ENCODE assay signal across 11 cellular contexts in the genomic region with DNA sequence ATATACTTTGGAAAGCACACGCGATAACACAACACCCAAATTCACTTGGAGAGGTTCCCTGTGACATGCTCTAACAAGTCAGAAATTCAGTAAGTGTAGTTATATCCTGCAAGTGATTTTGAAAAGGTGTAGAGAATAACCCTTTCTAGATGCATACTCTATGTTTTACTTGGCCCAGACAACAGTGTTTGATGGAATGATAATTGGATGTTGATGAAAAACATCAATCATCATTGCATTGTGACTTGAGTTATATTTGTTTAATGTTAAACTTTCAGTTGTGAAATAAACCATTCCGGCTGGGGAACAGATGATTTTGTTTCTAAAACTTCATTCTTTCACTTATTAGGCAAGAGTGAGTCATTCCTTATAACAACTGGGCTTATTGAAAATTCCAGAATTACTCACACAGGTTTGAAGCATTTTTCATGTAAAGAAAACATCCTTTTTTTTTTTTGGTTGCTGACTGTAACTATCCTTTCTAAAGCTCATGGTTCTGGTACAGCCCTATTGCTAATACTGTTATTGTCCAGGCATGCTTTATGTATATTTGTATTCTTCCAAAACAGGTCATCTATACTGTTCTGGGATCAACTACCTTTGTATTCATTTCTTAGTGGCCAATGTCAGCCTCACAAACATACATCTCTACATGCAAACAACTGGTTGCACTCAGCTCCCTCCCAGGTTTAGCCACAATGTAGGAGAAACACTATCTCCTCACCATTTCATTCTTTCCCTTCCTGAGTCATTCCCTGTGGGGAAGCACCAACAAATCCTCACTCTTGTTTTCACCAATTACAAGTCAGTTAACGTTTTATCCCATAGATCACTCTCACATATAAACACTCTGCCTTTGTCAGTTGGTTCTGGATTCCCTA.
DNase-seq lines count a peak whose midpoint lies in the region; TF ChIP-seq lines count a peak whose summit lies in the region.
"Had no signal": no experiment of that assay in that cellular context is flagged by ENCODE, and none has a peak within 500 bp of the region (broad histone marks: within the 10 kb centered on the region; RNA-seq: fewer than 3 reads in every experiment).

No MANE protein-coding gene starts in this region.

- no peak overlapping the region for H3K9ac ChIP-seq in fibroblast of lung (ENCODE audit: insufficient read depth, low read length)

- no peak overlapping the region for H2AFZ ChIP-seq in fibroblast of lung (ENCODE audit: low read length)

- TF ChIP-seq CTCF in fibroblast of lung (conservative IDR thresholded peaks at IDR 0.05 in 1 of 2, IDR thresholded peaks at IDR 0.05 in 1 of 2; ENCODE audit: low read depth in 1 of 2, low read length in 2 of 2) = no peak
- TF ChIP-seq CTCF in prostate gland (IDR thresholded peaks at IDR 0.05) = no peak
- no peak for TF ChIP-seq CTCF in tibial nerve (IDR thresholded peaks at IDR 0.05)

- peak overlapping the region; percentile 82 for H3K4me2 ChIP-seq in fibroblast of lung (ENCODE audit: extremely low read depth, insufficient read depth, low read length)

- H3K4me1 ChIP-seq in SJSA1 (replicated peaks) (peaks cover 44% of the 10 kb centered on the region), fibroblast of lung (ENCODE audit: control insufficient read depth, extremely low read depth, insufficient read depth, low read length) (peaks cover 17% of the 10 kb centered on the region), prostate gland (replicated peaks) (no peaks in the 10 kb centered on the region), tibial nerve (peaks cover 0 to 29% (median 0%) of the 10 kb centered on the region in 4 donors)

- H3K36me3 ChIP-seq in SJSA1 (no peaks in the 10 kb centered on the region), fibroblast of lung (ENCODE audit: control insufficient read depth, insufficient read depth, low read length) (no peaks in the 10 kb centered on the region), prostate gland (no peaks in the 10 kb centered on the region), tibial nerve (no peaks in the 10 kb centered on the region)

- intact Hi-C loops in prostate gland (cut with DNase I) = no loop called here

- H3K9me3 ChIP-seq in SJSA1 (replicated peaks) (no peaks in the 10 kb centered on the region), fibroblast of lung (ENCODE audit: control insufficient read depth, insufficient read depth, low read depth, low read length) (no peaks in the 10 kb centered on the region), prostate gland (no peaks in the 10 kb centered on the region), tibial nerve (no peaks in the 10 kb centered on the region)

- H3K27me3 ChIP-seq in SJSA1 (replicated peaks) (no peaks in the 10 kb centered on the region), fibroblast of lung (ENCODE audit: control insufficient read depth, insufficient read depth, low read length) (no peaks in the 10 kb centered on the region), prostate gland (replicated peaks; ENCODE audit: insufficient read depth) (no peaks in the 10 kb centered on the region), tibial nerve (no peaks in the 10 kb centered on the region)

- DNase-seq in EH (ENCODE audit: low read depth) (peak; percentile 94), SJSA1 (ENCODE audit: low read depth in 1 of 2, low spot score in 2 of 2) (peak; percentile 59 to 90), fibroblast of lung (ENCODE audit: low read depth in 2 of 2) (peak; percentile 95 to 96), prostate gland (ENCODE audit: low spot score) (peak; percentile 34), NCI-H1092 (lab: John Stamatoyannopoulos, UW) (no peak), tibial nerve (ENCODE audit: low spot score in 2 of 2) (no peak), NCI-H1417 (lab: John Stamatoyannopoulos, UW) (no peak)
- no peak for DNase-seq in activated CD8-positive, alpha-beta memory T cell treated with anti-CD3 and anti-CD28 coated beads, Interleukin-2, amount 50 U/mL, for 48 hours
- DNase-seq: activated CD4-positive, alpha-beta memory T cell treated with anti-CD3 and anti-CD28 coated beads, Interleukin-2, amount 10 ng/mL, durations not matched to agents 7 days and 5 days; NK-92 treated with Interleukin-12 subunit alpha and Interleukin-12 subunit beta, amount 100 ng/mL, for 24 hours; stimulated activated CD4-positive, alpha-beta T cell treated with anti-CD3 and anti-CD28 coated beads, Interleukin-12 subunit alpha, Interleukin-12 subunit beta, amount 100 ng/mL, for 4 hours had no signal

- H4K20me1 ChIP-seq in fibroblast of lung (ENCODE audit: control insufficient read depth, extremely low read depth, insufficient read depth, low read length) = no peaks in the 10 kb centered on the region

- WGBS in prostate gland = 19% methylated on average over 4 of the region's 4 CpGs
- WGBS in tibial nerve, 2 donors = 34 to 35% methylated on average over 4 of the region's 4 CpGs

- TF ChIP-seq EP300 in tibial nerve (IDR thresholded peaks at IDR 0.05) = peak in 1 of 2 donors; percentile 28

- H3K79me2 ChIP-seq in fibroblast of lung (ENCODE audit: control insufficient read depth, insufficient read depth, low read length) = no peaks in the 10 kb centered on the region

- TF ChIP-seq POLR2A in prostate gland (IDR thresholded peaks at IDR 0.05) (no peak), tibial nerve (IDR thresholded peaks at IDR 0.05) (no peak)

- H3K27ac ChIP-seq in SJSA1 (peak overlapping the region; percentile 83), fibroblast of lung (ENCODE audit: insufficient read depth, low read length) (peak overlapping the region; percentile 53), prostate gland (peak overlapping the region in 1 of 2 donors; percentile 18), tibial nerve (peak overlapping the region in 2 of 4 donors; percentile 44 to 46)

- H3K4me3 ChIP-seq in SJSA1 (no peak overlapping the region), fibroblast of lung (replicated peaks in 1 of 4; ENCODE audit: control extremely low read depth in 1 of 4, insufficient read depth in 1 of 4, low read depth in 3 of 4, low read length in 4 of 4) (peak overlapping the region in 2 of 4 experiments; percentile 4 to 23), prostate gland (no peak overlapping the region), tibial nerve (no peak overlapping the region)

Comparison
In these comparisons a context has a peak if more than half of its experiments do, and no peak if none do; other contexts are left out.
1. DNase-seq: peak in EH (single experiment), SJSA1 (2 of 2), fibroblast of lung (2 of 2) and prostate gland (single experiment); none in activated CD8-positive, alpha-beta memory T cell treated with anti-CD3 and anti-CD28 coated beads, Interleukin-2, amount 50 U/mL, for 48 hours (single experiment), NCI-H1092 (single experiment), tibial nerve (0 of 2) and NCI-H1417 (0 of 3).